Comparison of ENCODE assay signal across 19 cellular contexts in genomic region chr20:38915355-38915754, GRCh38. TPM values are rescaled to one million over a fixed set of nuclear protein-coding genes. Genes with fewer than 3 reads are reported as not detected.
DNase-seq lines count a peak whose midpoint lies in the region; ATAC-seq, FAIRE-seq and TF ChIP-seq lines count a peak whose summit lies in the region.
"Had no signal": no experiment of that assay in that cellular context is flagged by ENCODE, and none has a peak within 500 bp of the region (broad histone marks: within the 10 kb centered on the region; RNA-seq: fewer than 3 reads in every experiment).

No MANE protein-coding gene starts in this region.

- no peak for TF ChIP-seq POLR2A in K562 (conservative IDR thresholded peaks at IDR 0.05)

- in situ Hi-C loops in K562 (cut with MboI): no loop called here

- peak overlapping the region; percentile 28 for H3K27ac Mint-ChIP-seq in activated naive CD8-positive, alpha-beta T cell
- H3K27ac Mint-ChIP-seq in activated naive CD8-positive, alpha-beta T cell treated with anti-CD3 and anti-CD28 coated beads, Interleukin-2, amount 50 U/mL, for 24 hours: no peak overlapping the region
- H3K27ac Mint-ChIP-seq in stimulated activated effector memory CD8-positive, alpha-beta T cell treated with anti-CD3 and anti-CD28 coated beads, Interleukin-12 subunit alpha, Interleukin-12 subunit beta, amount 100 ng/mL, for 72 hours: peak overlapping the region; percentile 30
- H3K27ac Mint-ChIP-seq: HFFc6 had no signal

- TF ChIP-seq EP300 in K562 (IDR thresholded peaks at IDR 0.05; ENCODE audit: low read length): no peak

- H3K4me3 ChIP-seq in K562: no peak overlapping the region
- no peak overlapping the region for H3K4me3 ChIP-seq in liver (ENCODE audit: low read depth in 1 of 3, low read length in 3 of 3)
- H3K4me3 ChIP-seq: HAP-1 had no signal

- H3K27ac ChIP-seq in K562 (ENCODE audit: extremely low read depth, low read depth, low read length): no peak overlapping the region
- H3K27ac ChIP-seq in liver (ENCODE audit: low read depth in 1 of 2, low read length in 2 of 2): peak overlapping the region in 1 of 2 donors; percentile 31

- H3K27me3 ChIP-seq in K562 (ENCODE audit: control insufficient read depth in 2 of 2, insufficient read depth in 2 of 2, low read length in 2 of 2) (peaks cover 0 to 6% of the 10 kb centered on the region in 2 experiments; a peak in 2 of 5 replicates), liver (ENCODE audit: control insufficient read depth in 4 of 4, insufficient read depth in 4 of 4, low read length in 3 of 4) (no peaks in the 10 kb centered on the region)

- no peaks in the 10 kb centered on the region for H3K9me1 ChIP-seq in K562 (ENCODE audit: control insufficient read depth, insufficient read depth, low read length)

- H2AFZ ChIP-seq in K562 (ENCODE audit: low read depth, low read length): no peak overlapping the region

- BruUV-seq in K562 (replicated peaks; lab: Mats Ljungman, UMichigan): no TSS peak

- TF ChIP-seq RAD21 in K562 (CRISPR knock-in tag; conservative IDR thresholded peaks at IDR 0.05 in 1 of 2, IDR thresholded peaks at IDR 0.05 in 1 of 2) (no peak), liver (IDR thresholded peaks at IDR 0.05) (no peak)

- no peaks in the 10 kb centered on the region for H3K9me3 Mint-ChIP-seq in activated naive CD8-positive, alpha-beta T cell (ENCODE audit: low read depth)
- no peaks in the 10 kb centered on the region for H3K9me3 Mint-ChIP-seq in activated naive CD8-positive, alpha-beta T cell treated with anti-CD3 and anti-CD28 coated beads, Interleukin-2, amount 50 U/mL, for 24 hours
- H3K9me3 Mint-ChIP-seq in stimulated activated effector memory CD8-positive, alpha-beta T cell treated with anti-CD3 and anti-CD28 coated beads, Interleukin-12 subunit alpha, Interleukin-12 subunit beta, amount 100 ng/mL, for 72 hours: no peaks in the 10 kb centered on the region
- H3K9me3 Mint-ChIP-seq: CD4-positive, alpha-beta memory T cell; HFFc6 had no signal

- no peaks in the 10 kb centered on the region; a peak in 1 of 5 replicates for H3K4me1 ChIP-seq in K562 (replicated peaks in 1 of 2; ENCODE audit: control insufficient read depth in 2 of 2, insufficient read depth in 2 of 2, low read length in 2 of 2)
- peaks cover 0 to 17% (median 6%) of the 10 kb centered on the region in 4 donors for H3K4me1 ChIP-seq in liver (ENCODE audit: control insufficient read depth in 4 of 4, insufficient read depth in 4 of 4, low read length in 3 of 4)
- H3K4me1 ChIP-seq: HAP-1 had no signal

- H3K4me3 Mint-ChIP-seq in activated naive CD8-positive, alpha-beta T cell: no peak overlapping the region
- H3K4me3 Mint-ChIP-seq in activated naive CD8-positive, alpha-beta T cell treated with anti-CD3 and anti-CD28 coated beads, Interleukin-2, amount 50 U/mL, for 24 hours: no peak overlapping the region
- H3K4me3 Mint-ChIP-seq in stimulated activated effector memory CD8-positive, alpha-beta T cell treated with anti-CD3 and anti-CD28 coated beads, Interleukin-12 subunit alpha, Interleukin-12 subunit beta, amount 100 ng/mL, for 72 hours: no peak overlapping the region
- H3K4me3 Mint-ChIP-seq: CD4-positive, alpha-beta memory T cell; HFFc6 had no signal

- intact Hi-C loops in K562 (cut with micrococcal nuclease): no loop called here

- POLR2A ChIA-PET in K562 (lab: Yijun Ruan, JAX): no interaction called here

- no peak for TF ChIP-seq CTCF in K562 (IDR thresholded peaks at IDR 0.05 in 2 of 3, conservative IDR thresholded peaks at IDR 0.05 in 1 of 3; ENCODE audit: insufficient read depth in 2 of 3, low read depth in 1 of 3, low read length in 3 of 3)
- TF ChIP-seq CTCF in liver (IDR thresholded peaks at IDR 0.05; ENCODE audit: low read depth, low read length, missing input control): no peak

- CTCF ChIA-PET in K562 (lab: Yijun Ruan, JAX; ENCODE audit: low intra/inter-chr PET ratio): no interaction called here

- no peaks in the 10 kb centered on the region for H3K36me3 ChIP-seq in K562 (ENCODE audit: control insufficient read depth, insufficient read depth, low read length)
- H3K36me3 ChIP-seq in liver (ENCODE audit: control insufficient read depth in 4 of 4, insufficient read depth in 3 of 4, low read depth in 1 of 4, low read length in 3 of 4): peaks cover 0 to 3% (median 0%) of the 10 kb centered on the region in 4 donors
- H3K36me3 ChIP-seq: HAP-1 had no signal

- no peaks in the 10 kb centered on the region for H3K27me3 Mint-ChIP-seq in activated naive CD8-positive, alpha-beta T cell
- no peaks in the 10 kb centered on the region for H3K27me3 Mint-ChIP-seq in activated naive CD8-positive, alpha-beta T cell treated with anti-CD3 and anti-CD28 coated beads, Interleukin-2, amount 50 U/mL, for 24 hours
- H3K27me3 Mint-ChIP-seq: CD4-positive, alpha-beta memory T cell had no signal

- peak; percentile 15 for FAIRE-seq in K562 (lab: Jason Lieb, UNC)
- FAIRE-seq: G401.6, GM12892, H54 had no signal

- H3K79me2 ChIP-seq in K562 (ENCODE audit: control insufficient read depth, insufficient read depth, low read length): no peaks in the 10 kb centered on the region

- no peaks in the 10 kb centered on the region for H3K4me1 Mint-ChIP-seq in activated naive CD8-positive, alpha-beta T cell (ENCODE audit: low read depth)
- no peaks in the 10 kb centered on the region for H3K4me1 Mint-ChIP-seq in activated naive CD8-positive, alpha-beta T cell treated with anti-CD3 and anti-CD28 coated beads, Interleukin-2, amount 50 U/mL, for 24 hours
- no peaks in the 10 kb centered on the region for H3K4me1 Mint-ChIP-seq in stimulated activated effector memory CD8-positive, alpha-beta T cell treated with anti-CD3 and anti-CD28 coated beads, Interleukin-12 subunit alpha, Interleukin-12 subunit beta, amount 100 ng/mL, for 72 hours

- DNase-seq in activated naive CD8-positive, alpha-beta T cell treated with anti-CD3 and anti-CD28 coated beads, Interleukin-2, amount 50 U/mL, for 24 hours: no peak
- DNase-seq in K562 (ENCODE audit: extremely low read depth in 1 of 4, low spot score in 3 of 4) (no peak), iPS-NIHi7 (ENCODE audit: extremely low spot score) (no peak), NCI-H82 treated with DMSO at 0.1 percent for 48 hours (lab: John Stamatoyannopoulos, UW; ENCODE audit: unreplicated experiment) (no peak)
- DNase-seq in stimulated activated effector memory CD8-positive, alpha-beta T cell treated with anti-CD3 and anti-CD28 coated beads, Interleukin-12 subunit alpha, Interleukin-12 subunit beta, amount 100 ng/mL, for 72 hours (ENCODE audit: low spot score in 2 of 2): no peak
- DNase-seq: C1 segment of cervical spinal cord; CD4-positive, alpha-beta memory T cell; COR-L47; DMS153; DND-41; GOT3; HFFc6 had no signal

- ATAC-seq in activated naive CD8-positive, alpha-beta T cell treated with anti-CD3 and anti-CD28 coated beads, Interleukin-2, amount 50 U/mL, for 24 hours: no peak
- ATAC-seq in K562: no peak
- no peak for ATAC-seq in stimulated activated effector memory CD8-positive, alpha-beta T cell treated with anti-CD3 and anti-CD28 coated beads, Interleukin-12 subunit alpha, Interleukin-12 subunit beta, amount 100 ng/mL, for 72 hours
- no peak for ATAC-seq in HG03045 (IDR thresholded peaks at IDR 0.05; ENCODE audit: unreplicated experiment)

- peaks cover 5% of the 10 kb centered on the region for H3K36me3 Mint-ChIP-seq in activated naive CD8-positive, alpha-beta T cell
- peaks cover 36% of the 10 kb centered on the region for H3K36me3 Mint-ChIP-seq in activated naive CD8-positive, alpha-beta T cell treated with anti-CD3 and anti-CD28 coated beads, Interleukin-2, amount 50 U/mL, for 24 hours (ENCODE audit: low read depth)
- peaks cover 100% of the 10 kb centered on the region for H3K36me3 Mint-ChIP-seq in stimulated activated effector memory CD8-positive, alpha-beta T cell treated with anti-CD3 and anti-CD28 coated beads, Interleukin-12 subunit alpha, Interleukin-12 subunit beta, amount 100 ng/mL, for 72 hours

- no peak overlapping the region for H3K4me2 ChIP-seq in K562 (ENCODE audit: insufficient read depth, low read length)

- no peaks in the 10 kb centered on the region for H4K20me1 ChIP-seq in K562 (replicated peaks; ENCODE audit: control insufficient read depth, insufficient read depth, low read length)

- H3K9ac ChIP-seq in K562 (ENCODE audit: insufficient read depth in 1 of 2, low read depth in 2 of 2, low read length in 2 of 2) (no peak overlapping the region), liver (ENCODE audit: low read depth in 1 of 2, low read length in 2 of 2) (no peak overlapping the region)

- no peaks in the 10 kb centered on the region for H3K9me3 ChIP-seq in K562 (replicated peaks; ENCODE audit: control insufficient read depth, insufficient read depth, low read depth, low read length)
- H3K9me3 ChIP-seq in liver (ENCODE audit: control insufficient read depth in 4 of 4, low read length in 3 of 4): no peaks in the 10 kb centered on the region
- H3K9me3 ChIP-seq: HAP-1 had no signal

- 61% methylated on average over 7 of the region's 7 CpGs for WGBS in K562 (ENCODE audit: insufficient coverage, low coverage, missing lambda C conversion rate)
- WGBS in liver: 89% methylated on average over 7 of the region's 7 CpGs

RNA-seq across cellular contexts. Expression of gene FAM83D, which starts 10.9 kb away (rescaled TPM):
- total RNA-seq in K562 (2011; cell fraction: chromatin; rRNA removed; ENCODE audit: low replicate concordance): 59.8 and 69.3 TPM in 2 replicates
- 58.9 and 62.4 TPM in 2 replicates for total RNA-seq in K562 (2011; cell fraction: nucleolus; rRNA removed)
- total RNA-seq in K562 (2011; cell fraction: nucleoplasm; rRNA removed): 44.0 and 52.1 TPM in 2 replicates
- 43.5 and 64.6 TPM in 2 replicates for total RNA-seq in K562 (2014; rRNA removed)
- 46.0 and 47.2 TPM in 2 replicates for total RNA-seq in K562 (2014; rRNA removed; fragmentation: Illumina TruSeq; extraction: Trizol)
- 38.6 TPM in 2 replicates for total RNA-seq in K562 (2015; rRNA removed; fragmentation: Illumina TruSeq; extraction: Trizol)
- total RNA-seq in K562 (2021): 51.9 and 55.6 TPM in 2 replicates
- 66.1 and 79.6 TPM in 2 replicates for polyA plus RNA-seq in K562 (2011; rRNA removed)
- 57.6 and 77.4 TPM in 2 replicates for polyA plus RNA-seq in K562 (2011; cell fraction: cytosol; rRNA removed)
- 90.7 and 94.9 TPM in 2 replicates for polyA plus RNA-seq in K562 (2011; cell fraction: nucleus; rRNA removed)
- 17.9 and 30.5 TPM in 2 replicates for polyA plus RNA-seq in K562 (2012)
- 57.5 and 64.1 TPM in 2 replicates for polyA plus RNA-seq in K562 (2014; fragmentation: Illumina TruSeq; extraction: Trizol)
- 1 to 10 TPM; 8.2 to 9.9 TPM for polyA plus RNA-seq in K562 (2014; fragmentation: Nextera tagmentation; extraction: Ambion mirVana)
- polyA plus RNA-seq in K562 (2014; rRNA removed): 35.6 and 56.1 TPM in 2 replicates
- polyA minus RNA-seq in K562 (2011; rRNA and poly(A)+ RNA removed): 67.6 and 82.6 TPM in 2 replicates
- 36.9 and 40.1 TPM in 2 replicates for polyA minus RNA-seq in K562 (2011; cell fraction: cytosol; rRNA and poly(A)+ RNA removed)
- polyA minus RNA-seq in K562 (2011; cell fraction: nucleus; rRNA and poly(A)+ RNA removed): 46.3 and 57.0 TPM in 2 replicates
- total RNA-seq in liver: 10 to 100 TPM in 1 of 2 donors, 1 to 10 TPM in 1; 2.8 to 28.2 TPM
- 1 to 10 TPM; 1.1 to 2.6 TPM for polyA plus RNA-seq in liver

RNA-seq across cellular contexts. Expression of gene DHX35, which starts 46.8 kb away (rescaled TPM):
- total RNA-seq in K562 (2011; cell fraction: chromatin; rRNA removed; ENCODE audit: low replicate concordance): 39.4 and 43.4 TPM in 2 replicates
- 22.5 and 28.2 TPM in 2 replicates for total RNA-seq in K562 (2011; cell fraction: nucleolus; rRNA removed)
- 33.8 and 41.0 TPM in 2 replicates for total RNA-seq in K562 (2011; cell fraction: nucleoplasm; rRNA removed)
- 14.9 and 15.8 TPM in 2 replicates for total RNA-seq in K562 (2014; rRNA removed)
- 16.3 TPM in 2 replicates for total RNA-seq in K562 (2014; rRNA removed; fragmentation: Illumina TruSeq; extraction: Trizol)
- 17.8 and 18.5 TPM in 2 replicates for total RNA-seq in K562 (2015; rRNA removed; fragmentation: Illumina TruSeq; extraction: Trizol)
- 14.7 and 16.9 TPM in 2 replicates for total RNA-seq in K562 (2021)
- 25.6 and 27.5 TPM in 2 replicates for polyA plus RNA-seq in K562 (2011; rRNA removed)
- polyA plus RNA-seq in K562 (2011; cell fraction: cytosol; rRNA removed): 18.1 and 25.8 TPM in 2 replicates
- polyA plus RNA-seq in K562 (2011; cell fraction: nucleus; rRNA removed): 44.2 and 53.9 TPM in 2 replicates
- polyA plus RNA-seq in K562 (2012): 9.0 and 9.1 TPM in 2 replicates
- polyA plus RNA-seq in K562 (2014; fragmentation: Illumina TruSeq; extraction: Trizol): 20.8 and 24.2 TPM in 2 replicates
- polyA plus RNA-seq in K562 (2014; fragmentation: Nextera tagmentation; extraction: Ambion mirVana): 10 to 100 TPM in 1 of 2 experiments, 1 to 10 TPM in 1; 6.5 to 12.0 TPM
- polyA plus RNA-seq in K562 (2014; rRNA removed): 18.2 and 23.6 TPM in 2 replicates
- 31.5 and 32.2 TPM in 2 replicates for polyA minus RNA-seq in K562 (2011; rRNA and poly(A)+ RNA removed)
- 12.5 and 13.8 TPM in 2 replicates for polyA minus RNA-seq in K562 (2011; cell fraction: cytosol; rRNA and poly(A)+ RNA removed)
- polyA minus RNA-seq in K562 (2011; cell fraction: nucleus; rRNA and poly(A)+ RNA removed): 19.7 and 32.0 TPM in 2 replicates
- total RNA-seq in liver: 10 to 100 TPM in 1 of 2 donors, 1 to 10 TPM in 1; 5.8 to 10.6 TPM
- 1 to 10 TPM; 2.7 to 3.8 TPM for polyA plus RNA-seq in liver
